ENCODE assay signal across 8 cellular contexts in genomic region chr2:68766378-68766845, GRCh38. TPM values are rescaled to one million over a fixed set of nuclear protein-coding genes. Genes with fewer than 3 reads are reported as not detected.
DNase-seq lines count a peak whose midpoint lies in the region.

No MANE protein-coding gene starts in this region.

- H3K36me3 Mint-ChIP-seq in CD8-positive, alpha-beta memory T cell, result peaks cover 0 to 10% (median 0%) of the 10 kb centered on the region in 3 donors
- H3K36me3 Mint-ChIP-seq in activated CD4-positive, alpha-beta memory T cell treated with anti-CD3 and anti-CD28 coated beads for 36 hours, result peaks cover 11% of the 10 kb centered on the region

- intact Hi-C loops in activated CD4-positive, alpha-beta memory T cell treated with anti-CD3 and anti-CD28 coated beads for 36 hours (cut with micrococcal nuclease), result loop anchor here (1.0 to 5.0 kb wide), 9 partner anchors 15 to 379 kb away; partner anchors contain the start of genes APLF and FBXO48

- H3K9me3 Mint-ChIP-seq in CD8-positive, alpha-beta memory T cell, result peaks cover 0 to 1% (median 0%) of the 10 kb centered on the region in 5 donors
- H3K9me3 Mint-ChIP-seq in activated CD4-positive, alpha-beta memory T cell treated with anti-CD3 and anti-CD28 coated beads for 36 hours, result no peaks in the 10 kb centered on the region

- H3K9me3 ChIP-seq in CD8-positive, alpha-beta memory T cell (ENCODE audit: low read length), result no peaks in the 10 kb centered on the region

- DNase-seq in CD8-positive, alpha-beta memory T cell, result peak; percentile 58 to 84 (median 82)
- DNase-seq in HuH-7 (ENCODE audit: low spot score), result peak; percentile 18
- peak; percentile 81 for DNase-seq in activated CD4-positive, alpha-beta memory T cell treated with anti-CD3 and anti-CD28 coated beads for 36 hours
- DNase-seq in fibroblast of gingiva (ENCODE audit: low read depth), result peak; percentile 15
- DNase-seq in mesenteric fat pad (ENCODE audit: low spot score), result no peak
- DNase-seq in NCI-H510A (lab: John Stamatoyannopoulos, UW), result no peak
- no peak for DNase-seq in middle frontal gyrus (ENCODE audit: extremely low spot score, low spot score)

- POLR2A ChIA-PET in CD8-positive, alpha-beta memory T cell (lab: Charles Lee), result interaction anchor here (0.8 to 3.1 kb wide), 10 partner anchors 8 to 1527 kb away, joined by 3 to 13 read pairs (median 4); partner anchors contain the start of genes FBXO48 and SNRPG
- POLR2A ChIA-PET in activated CD4-positive, alpha-beta memory T cell treated with anti-CD3 and anti-CD28 coated beads for 36 hours (lab: Charles Lee), result interaction anchor here (0.6 to 3.7 kb wide), 13 partner anchors 9 to 300 kb away, joined by 3 to 47 read pairs (median 3); partner anchors contain the start of genes ARHGAP25 and FBXO48

- H3K27me3 ChIP-seq in CD8-positive, alpha-beta memory T cell (ENCODE audit: insufficient read depth, low read length, poor library complexity, severe bottlenecking), result no peaks in the 10 kb centered on the region

- peak overlapping the region; percentile 42 for H3K4me3 ChIP-seq in CD8-positive, alpha-beta memory T cell (ENCODE audit: low read length)
- H3K4me3 ChIP-seq in skin epidermis, result no peak overlapping the region

- peak overlapping the region; percentile 49 for H3K27ac ChIP-seq in CD8-positive, alpha-beta memory T cell (ENCODE audit: low read depth, low read length)
- peak overlapping the region in 17 of 21 experiments; percentile 3 to 97 (median 72) for H3K27ac ChIP-seq in skin epidermis

- peak overlapping the region; percentile 85 to 97 (median 94) for H3K4me3 Mint-ChIP-seq in CD8-positive, alpha-beta memory T cell
- peak overlapping the region; percentile 76 for H3K4me3 Mint-ChIP-seq in activated CD4-positive, alpha-beta memory T cell treated with anti-CD3 and anti-CD28 coated beads for 36 hours

- peak overlapping the region; percentile 91 to 100 (median 98) for H3K27ac Mint-ChIP-seq in CD8-positive, alpha-beta memory T cell
- H3K27ac Mint-ChIP-seq in activated CD4-positive, alpha-beta memory T cell treated with anti-CD3 and anti-CD28 coated beads for 36 hours, result peak overlapping the region; percentile 98

- H3K36me3 ChIP-seq in CD8-positive, alpha-beta memory T cell (ENCODE audit: insufficient read depth, low read length), result no peaks in the 10 kb centered on the region

- CTCF ChIA-PET in CD8-positive, alpha-beta memory T cell (lab: Charles Lee), result interaction anchor here (0.9 to 6.8 kb wide), 11 partner anchors 9 to 143 kb away, joined by 3 to 110 read pairs (median 4); no protein-coding TSS in a partner anchor
- CTCF ChIA-PET in activated CD4-positive, alpha-beta memory T cell treated with anti-CD3 and anti-CD28 coated beads for 36 hours (lab: Charles Lee), result interaction anchor here (0.9 to 8.0 kb wide), 16 partner anchors 10 to 303 kb away, joined by 3 to 161 read pairs (median 5); partner anchors contain the start of gene ARHGAP25

- peaks cover 100% of the 10 kb centered on the region for H3K4me1 ChIP-seq in CD8-positive, alpha-beta memory T cell (ENCODE audit: insufficient read depth, low read length)

- H3K4me1 Mint-ChIP-seq in CD8-positive, alpha-beta memory T cell, result peaks cover 96 to 100% (median 100%) of the 10 kb centered on the region in 3 donors
- peaks cover 96% of the 10 kb centered on the region for H3K4me1 Mint-ChIP-seq in activated CD4-positive, alpha-beta memory T cell treated with anti-CD3 and anti-CD28 coated beads for 36 hours (ENCODE audit: low read depth)

- peaks cover 0 to 4% of the 10 kb centered on the region in 2 donors for H3K27me3 Mint-ChIP-seq in CD8-positive, alpha-beta memory T cell
- no peaks in the 10 kb centered on the region for H3K27me3 Mint-ChIP-seq in activated CD4-positive, alpha-beta memory T cell treated with anti-CD3 and anti-CD28 coated beads for 36 hours

RNA-seq across cellular contexts. Expression of gene ARHGAP25, which starts 31.8 kb away (rescaled TPM):
- total RNA-seq in CD8-positive, alpha-beta memory T cell, result 10 to 100 TPM; 74.7 to 75.2 TPM
- 200 TPM for polyA plus RNA-seq in CD8-positive, alpha-beta memory T cell
- total RNA-seq in activated CD4-positive, alpha-beta memory T cell treated with anti-CD3 and anti-CD28 coated beads for 36 hours, result 10 to 100 TPM; 79.8 to 87.7 TPM
- total RNA-seq in mesenteric fat pad, result 15.6 TPM

Comparison
In these comparisons a context has a peak if more than half of its experiments do, and no peak if none do; other contexts are left out.
1. DNase-seq: peak in CD8-positive, alpha-beta memory T cell (5 of 5), HuH-7 (single experiment), activated CD4-positive, alpha-beta memory T cell treated with anti-CD3 and anti-CD28 coated beads for 36 hours (single experiment) and fibroblast of gingiva (single experiment); none in mesenteric fat pad (single experiment), NCI-H510A (single experiment) and middle frontal gyrus (single experiment).